ENCODE assay signal across 29 cellular contexts in genomic region chr4:86181585-86181984, GRCh38.
DNase-seq lines count a peak whose midpoint lies in the region; ATAC-seq and TF ChIP-seq lines count a peak whose summit lies in the region.
"Had no signal": no experiment of that assay in that cellular context is flagged by ENCODE, and none has a peak within 500 bp of the region (broad histone marks: within the 10 kb centered on the region; RNA-seq: fewer than 3 reads in every experiment).

No MANE protein-coding gene starts in this region.

- H3K27ac Mint-ChIP-seq in Calu3 (ENCODE audit: unreplicated experiment) (no peak overlapping the region), progenitor cell of endocrine pancreas (peak overlapping the region; percentile 15)
- H3K27ac Mint-ChIP-seq: activated CD8-positive, alpha-beta T cell treated with anti-CD3 and anti-CD28 coated beads for 36 hours; activated T-cell treated with anti-CD3 and anti-CD28 coated beads, Interleukin-2, amount 50 U/mL, for 24 hours; memory B cell; naive thymus-derived CD4-positive, alpha-beta T cell; T-helper 17 cell; WTC11 had no signal

- TF ChIP-seq CTCF in Calu3 (IDR thresholded peaks at IDR 0.05; ENCODE audit: unreplicated experiment) (no peak), cardiac fibroblast (IDR thresholded peaks at IDR 0.05; ENCODE audit: low read depth, low read length) (no peak), progenitor cell of endocrine pancreas (IDR thresholded peaks at IDR 0.05; ENCODE audit: unreplicated experiment) (no peak), GM13977 (IDR thresholded peaks at IDR 0.05; ENCODE audit: extremely low read depth, insufficient read depth, missing control alignments) (no peak)

- DNase-seq in Calu3 (no peak), M059J (ENCODE audit: low read depth) (peak; percentile 59), cardiac fibroblast (ENCODE audit: low read depth in 2 of 2) (peak; percentile 23 to 32), progenitor cell of endocrine pancreas (ENCODE audit: low spot score, unreplicated experiment) (no peak), NCI-H524 (lab: John Stamatoyannopoulos, UW) (no peak), GM13977 (ENCODE audit: low spot score) (no peak)
- DNase-seq: activated CD8-positive, alpha-beta T cell treated with anti-CD3 and anti-CD28 coated beads for 36 hours; activated naive CD4-positive, alpha-beta T cell treated with anti-CD3 and anti-CD28 coated beads, Interleukin-2, amount 50 U/mL, for 16 hours; activated T-cell treated with anti-CD3 and anti-CD28 coated beads, Interleukin-2, amount 50 U/mL, for 24 hours; Caco-2; foreskin fibroblast; hypothalamus; Kasumi-1; kidney; naive thymus-derived CD4-positive, alpha-beta T cell; NCI-H1105 treated with DMSO at 0.1 percent for 48 hours; NCI-H2107; NCI-H69; pancreas; SIG-M5; sigmoid colon; stimulated activated CD4-positive, alpha-beta T cell treated with anti-CD3 and anti-CD28 coated beads, Interleukin-1b, Interleukin-23, amount 100 ng/mL, for 48 hours; stimulated activated naive CD4-positive, alpha-beta T cell treated with Interleukin-2 at 50 U/mL for 16 hours; T-helper 17 cell; thyroid gland had no signal

- H3K4me3 ChIP-seq in cardiac fibroblast (replicated peaks in 1 of 2; ENCODE audit: low read depth in 2 of 2, low read length in 2 of 2), result no peak overlapping the region
- H3K4me3 ChIP-seq: pancreas, sigmoid colon, thyroid gland had no signal

- peak overlapping the region; percentile 36 for H3K4me3 Mint-ChIP-seq in Calu3 (ENCODE audit: low read depth, unreplicated experiment)
- H3K4me3 Mint-ChIP-seq in progenitor cell of endocrine pancreas (ENCODE audit: low read depth), result no peak overlapping the region
- H3K4me3 Mint-ChIP-seq: activated CD8-positive, alpha-beta T cell treated with anti-CD3 and anti-CD28 coated beads for 36 hours; activated T-cell treated with anti-CD3 and anti-CD28 coated beads, Interleukin-2, amount 50 U/mL, for 24 hours; memory B cell; naive thymus-derived CD4-positive, alpha-beta T cell; T-helper 17 cell; WTC11 had no signal

- H3K4me1 Mint-ChIP-seq in Calu3 (ENCODE audit: low read depth, unreplicated experiment), result peaks cover 20% of the 10 kb centered on the region
- peaks cover 5% of the 10 kb centered on the region for H3K4me1 Mint-ChIP-seq in progenitor cell of endocrine pancreas (ENCODE audit: low read depth)
- H3K4me1 Mint-ChIP-seq: memory B cell; naive thymus-derived CD4-positive, alpha-beta T cell; T-helper 17 cell had no signal

- CTCF ChIA-PET in Calu3 (lab: Charles Lee), result no interaction called here

- no TSS peak for BruUV-seq in Calu3 (replicated peaks; lab: Mats Ljungman, UMichigan)

- no peaks in the 10 kb centered on the region for H3K27me3 Mint-ChIP-seq in Calu3 (ENCODE audit: unreplicated experiment)
- no peaks in the 10 kb centered on the region for H3K27me3 Mint-ChIP-seq in progenitor cell of endocrine pancreas
- H3K27me3 Mint-ChIP-seq: activated CD8-positive, alpha-beta T cell treated with anti-CD3 and anti-CD28 coated beads for 36 hours; activated T-cell treated with anti-CD3 and anti-CD28 coated beads, Interleukin-2, amount 50 U/mL, for 24 hours; memory B cell; naive thymus-derived CD4-positive, alpha-beta T cell; T-helper 17 cell had no signal

- H3K9me3 Mint-ChIP-seq in Calu3 (ENCODE audit: low read depth, unreplicated experiment), result peaks cover 3% of the 10 kb centered on the region
- H3K9me3 Mint-ChIP-seq in progenitor cell of endocrine pancreas (ENCODE audit: low read depth), result peaks cover 15% of the 10 kb centered on the region

- no peaks in the 10 kb centered on the region for H3K36me3 Mint-ChIP-seq in Calu3 (ENCODE audit: insufficient read depth, unreplicated experiment)
- H3K36me3 Mint-ChIP-seq in progenitor cell of endocrine pancreas (ENCODE audit: insufficient read depth), result peaks cover 10% of the 10 kb centered on the region
- H3K36me3 Mint-ChIP-seq: memory B cell, WTC11 had no signal

- ATAC-seq in HG02970 (IDR thresholded peaks at IDR 0.05; ENCODE audit: low FRiP score, unreplicated experiment) (no peak), GM21529 (IDR thresholded peaks at IDR 0.05; ENCODE audit: unreplicated experiment) (no peak)
- ATAC-seq: activated CD8-positive, alpha-beta T cell treated with anti-CD3 and anti-CD28 coated beads for 36 hours; naive thymus-derived CD4-positive, alpha-beta T cell; pancreas; T-helper 17 cell; WTC11 had no signal

- in situ Hi-C loops in GM13977 (cut with MboI; ENCODE audit: low pct_unique_long_range_greater_than_20kb, low sequenced_read_pairs, unreplicated experiment), result no loop called here

- intact Hi-C loops in Calu3 (cut with micrococcal nuclease; ENCODE audit: unreplicated experiment), result loop anchor here (5.0 kb wide), 1 partner anchor 36 kb away; no protein-coding TSS in a partner anchor

Comparison
In these comparisons a context has a peak if more than half of its experiments do, and no peak if none do; other contexts are left out.
1. DNase-seq: peak in M059J (single experiment) and cardiac fibroblast (2 of 2); none in Calu3 (single experiment), progenitor cell of endocrine pancreas (single experiment), NCI-H524 (0 of 2) and GM13977 (single experiment).